In genomic region chr2:33178209-33178608, GRCh38 we compare ENCODE assay signal across 29 cellular contexts.
"Had no signal": no experiment of that assay in that cellular context is flagged by ENCODE, and none has a peak within 500 bp of the region (broad histone marks: within the 10 kb centered on the region; RNA-seq: fewer than 3 reads in every experiment).

No MANE protein-coding gene starts in this region.

- H2AFZ ChIP-seq: neural progenitor cell, parathyroid adenoma had no signal

- H3K4me2 ChIP-seq: neural progenitor cell had no signal

- DNase-seq: natural killer cell; occipital lobe; ovary; posterior cingulate gyrus; psoas muscle; right cardiac atrium; right lobe of liver; sigmoid colon; small intestine; stimulated activated CD4-positive, alpha-beta T cell treated with anti-CD3 and anti-CD28 coated beads, Interleukin-15, amount 100 ng/mL, for 24 hours; stimulated activated CD4-positive, alpha-beta T cell treated with anti-CD3 and anti-CD28 coated beads, Interleukin-2, amount 100 ng/mL, for 24 hours; stimulated activated CD4-positive, alpha-beta T cell treated with anti-CD3 and anti-CD28 coated beads, Interleukin-2, amount 100 ng/mL, for 48 hours; stimulated activated CD4-positive, alpha-beta T cell treated with anti-CD3 and anti-CD28 coated beads, Interleukin-4, amount 100 ng/mL, for 24 hours; stimulated activated naive B cell treated with anti-CD40 and anti-IgM and Interleukin-4, amounts not matched to agents 10 μg/mL and 1 μg/mL and 100 μg/mL, for 72 hours; stimulated activated naive CD8-positive, alpha-beta T cell treated with anti-CD3 and anti-CD28 coated beads, Interleukin-15, amount 100 ng/mL, for 72 hours; stimulated activated naive CD8-positive, alpha-beta T cell treated with anti-CD3 and anti-CD28 coated beads, Interleukin-15, Interleukin-2, amounts not matched to agents 100 U/mL and 50 U/mL, for 24 hours; substantia nigra; testis; tibial artery; transverse colon; upper lobe of right lung; uterus had no signal

- H3K9ac ChIP-seq: neural progenitor cell, parathyroid adenoma had no signal

- H3K36me3 ChIP-seq: neural progenitor cell, ovary, right lobe of liver, sigmoid colon, suprapubic skin, transverse colon, upper lobe of right lung, uterus had no signal

- H3K36me3 Mint-ChIP-seq: natural killer cell; neural progenitor cell; stimulated activated effector memory CD8-positive, alpha-beta T cell treated with anti-CD3 and anti-CD28 coated beads, Interleukin-12 subunit alpha, Interleukin-12 subunit beta, amount 100 ng/mL, for 72 hours; stimulated activated naive B cell treated with anti-CD40 and anti-IgM and Interleukin-4, amounts not matched to agents 10 μg/mL and 1 μg/mL and 100 μg/mL, for 72 hours had no signal

- H3K4me3 ChIP-seq: neural progenitor cell, ovary, psoas muscle, right lobe of liver, sigmoid colon, suprapubic skin, testis, tibial artery, transverse colon, upper lobe of right lung, uterus had no signal

- H3K4me1 Mint-ChIP-seq: natural killer cell; nephron; neural progenitor cell; stimulated activated effector memory CD8-positive, alpha-beta T cell treated with anti-CD3 and anti-CD28 coated beads, Interleukin-12 subunit alpha, Interleukin-12 subunit beta, amount 100 ng/mL, for 72 hours; stimulated activated naive B cell treated with anti-CD40 and anti-IgM and Interleukin-4, amounts not matched to agents 10 μg/mL and 1 μg/mL and 100 μg/mL, for 72 hours; stimulated activated naive CD8-positive, alpha-beta T cell treated with anti-CD3 and anti-CD28 coated beads, Interleukin-15, amount 100 ng/mL, for 72 hours had no signal

- H3K4me1 ChIP-seq: neural progenitor cell, parathyroid adenoma, psoas muscle, right lobe of liver, suprapubic skin, testis, transverse colon, upper lobe of right lung, uterus had no signal

- H3K79me2 ChIP-seq: parathyroid adenoma had no signal

- H3K27ac ChIP-seq: neural progenitor cell, ovary, parathyroid adenoma, psoas muscle, right lobe of liver, sigmoid colon, suprapubic skin, testis, transverse colon, upper lobe of right lung, uterus had no signal

- H3K9me3 Mint-ChIP-seq: neural progenitor cell; stimulated activated effector memory CD8-positive, alpha-beta T cell treated with anti-CD3 and anti-CD28 coated beads, Interleukin-12 subunit alpha, Interleukin-12 subunit beta, amount 100 ng/mL, for 72 hours; stimulated activated naive CD8-positive, alpha-beta T cell treated with anti-CD3 and anti-CD28 coated beads, Interleukin-15, amount 100 ng/mL, for 72 hours; type B pancreatic cell had no signal

- ATAC-seq: natural killer cell; psoas muscle; right cardiac atrium; right lobe of liver; stimulated activated effector memory CD8-positive, alpha-beta T cell treated with anti-CD3 and anti-CD28 coated beads, Interleukin-12 subunit alpha, Interleukin-12 subunit beta, amount 100 ng/mL, for 72 hours; stimulated activated naive B cell treated with anti-CD40 and anti-IgM and Interleukin-4, amounts not matched to agents 10 μg/mL and 1 μg/mL and 100 μg/mL, for 72 hours; stimulated activated naive CD8-positive, alpha-beta T cell treated with anti-CD3 and anti-CD28 coated beads, Interleukin-15, amount 100 ng/mL, for 72 hours; stimulated activated naive CD8-positive, alpha-beta T cell treated with anti-CD3 and anti-CD28 coated beads, Interleukin-15, Interleukin-2, amounts not matched to agents 100 U/mL and 50 U/mL, for 24 hours; upper lobe of right lung had no signal

- H3K27me3 Mint-ChIP-seq: progenitor cell of endocrine pancreas; stimulated activated naive B cell treated with anti-CD40 and anti-IgM and Interleukin-4, amounts not matched to agents 10 μg/mL and 1 μg/mL and 100 μg/mL, for 72 hours; stimulated activated naive CD8-positive, alpha-beta T cell treated with anti-CD3 and anti-CD28 coated beads, Interleukin-15, amount 100 ng/mL, for 72 hours; type B pancreatic cell had no signal

- H3K27me3 ChIP-seq: neural progenitor cell, ovary, right lobe of liver, sigmoid colon, suprapubic skin, testis, tibial artery, transverse colon, upper lobe of right lung, uterus had no signal

- H3K9me3 ChIP-seq: ovary, psoas muscle, right lobe of liver, sigmoid colon, suprapubic skin, testis, tibial artery, transverse colon, upper lobe of right lung, uterus had no signal

- FAIRE-seq: small intestine had no signal

- H3K4me3 Mint-ChIP-seq: natural killer cell; nephron; neural progenitor cell; stimulated activated effector memory CD8-positive, alpha-beta T cell treated with anti-CD3 and anti-CD28 coated beads, Interleukin-12 subunit alpha, Interleukin-12 subunit beta, amount 100 ng/mL, for 72 hours; stimulated activated naive B cell treated with anti-CD40 and anti-IgM and Interleukin-4, amounts not matched to agents 10 μg/mL and 1 μg/mL and 100 μg/mL, for 72 hours; stimulated activated naive CD8-positive, alpha-beta T cell treated with anti-CD3 and anti-CD28 coated beads, Interleukin-15, amount 100 ng/mL, for 72 hours; type B pancreatic cell had no signal

- H3K27ac Mint-ChIP-seq: natural killer cell; nephron; neural progenitor cell; progenitor cell of endocrine pancreas; stimulated activated effector memory CD8-positive, alpha-beta T cell treated with anti-CD3 and anti-CD28 coated beads, Interleukin-12 subunit alpha, Interleukin-12 subunit beta, amount 100 ng/mL, for 72 hours; stimulated activated naive B cell treated with anti-CD40 and anti-IgM and Interleukin-4, amounts not matched to agents 10 μg/mL and 1 μg/mL and 100 μg/mL, for 72 hours; type B pancreatic cell had no signal
